Comparison of ENCODE assay signal across 2 cellular contexts in the genomic region with DNA sequence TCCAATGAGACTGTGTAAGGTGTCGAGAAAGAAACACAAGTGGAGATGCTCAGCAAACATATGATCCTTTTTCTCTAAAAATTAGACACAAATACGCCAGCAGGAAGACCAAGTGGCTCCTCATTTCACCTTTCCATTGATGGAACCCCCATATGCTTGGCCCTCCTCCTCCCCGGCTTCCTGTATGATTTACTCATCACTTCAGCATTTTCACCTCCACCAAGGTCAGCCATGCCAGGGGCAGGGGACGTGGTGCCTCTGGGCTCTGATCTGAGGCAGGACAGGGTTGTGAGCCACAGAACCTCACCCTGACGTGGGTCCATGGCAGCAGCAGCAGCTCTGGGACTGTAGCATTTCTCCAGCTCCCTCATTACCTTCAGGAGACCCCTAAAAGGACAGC.
TF ChIP-seq lines count a peak whose summit lies in the region.

No MANE protein-coding gene starts in this region.

TF ChIP-seq in A549, 52 proteins besides CTCF, POLR2A, EP300 and RAD21:
- TF ChIP-seq FOXS1 (CRISPR knock-in tag; IDR thresholded peaks at IDR 0.05) (no peak), ESRRA (IDR thresholded peaks at IDR 0.05; ENCODE audit: borderline replicate concordance, low read length) (no peak), HOXB13 (CRISPR knock-in tag; IDR thresholded peaks at IDR 0.05; ENCODE audit: low read depth) (no peak), CEBPB (IDR thresholded peaks at IDR 0.05) (no peak), CHD2 (IDR thresholded peaks at IDR 0.05; ENCODE audit: low read length, partially characterized antibody) (no peak), FOSB (CRISPR knock-in tag; IDR thresholded peaks at IDR 0.05) (no peak)
- TF ChIP-seq, protein P1, sequence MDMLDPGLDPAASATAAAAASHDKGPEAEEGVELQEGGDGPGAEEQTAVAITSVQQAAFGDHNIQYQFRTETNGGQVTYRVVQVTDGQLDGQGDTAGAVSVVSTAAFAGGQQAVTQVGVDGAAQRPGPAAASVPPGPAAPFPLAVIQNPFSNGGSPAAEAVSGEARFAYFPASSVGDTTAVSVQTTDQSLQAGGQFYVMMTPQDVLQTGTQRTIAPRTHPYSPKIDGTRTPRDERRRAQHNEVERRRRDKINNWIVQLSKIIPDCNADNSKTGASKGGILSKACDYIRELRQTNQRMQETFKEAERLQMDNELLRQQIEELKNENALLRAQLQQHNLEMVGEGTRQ (IDR thresholded peaks at IDR 0.05) = no peak
TF ChIP-seq in A549: peak in this region for 0.

TF ChIP-seq in H1, 55 proteins besides CTCF, POLR2A, EP300 and RAD21:
- TF ChIP-seq GTF2F1 (IDR thresholded peaks at IDR 0.05; ENCODE audit: borderline replicate concordance, low read depth, low read length) (no peak), RFX5 (IDR thresholded peaks at IDR 0.05; ENCODE audit: borderline replicate concordance, low read depth, low read length) (no peak), SIN3A (conservative IDR thresholded peaks at IDR 0.05 in 1 of 2, IDR thresholded peaks at IDR 0.05 in 1 of 2; ENCODE audit: low read depth in 1 of 2, low read length in 2 of 2) (no peak), POU5F1 (IDR thresholded peaks at IDR 0.05; ENCODE audit: low read depth, low read length) (no peak), CBX8 (IDR thresholded peaks at IDR 0.05; ENCODE audit: borderline replicate concordance, low read depth, low read length) (no peak)
- TF ChIP-seq, protein P2, sequence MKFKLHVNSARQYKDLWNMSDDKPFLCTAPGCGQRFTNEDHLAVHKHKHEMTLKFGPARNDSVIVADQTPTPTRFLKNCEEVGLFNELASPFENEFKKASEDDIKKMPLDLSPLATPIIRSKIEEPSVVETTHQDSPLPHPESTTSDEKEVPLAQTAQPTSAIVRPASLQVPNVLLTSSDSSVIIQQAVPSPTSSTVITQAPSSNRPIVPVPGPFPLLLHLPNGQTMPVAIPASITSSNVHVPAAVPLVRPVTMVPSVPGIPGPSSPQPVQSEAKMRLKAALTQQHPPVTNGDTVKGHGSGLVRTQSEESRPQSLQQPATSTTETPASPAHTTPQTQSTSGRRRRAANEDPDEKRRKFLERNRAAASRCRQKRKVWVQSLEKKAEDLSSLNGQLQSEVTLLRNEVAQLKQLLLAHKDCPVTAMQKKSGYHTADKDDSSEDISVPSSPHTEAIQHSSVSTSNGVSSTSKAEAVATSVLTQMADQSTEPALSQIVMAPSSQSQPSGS (IDR thresholded peaks at IDR 0.05; ENCODE audit: low read length) = no peak
- TF ChIP-seq, protein P1 (IDR thresholded peaks at IDR 0.05; ENCODE audit: low read length) = no peak
